Comparison of ENCODE assay signal across 8 cellular contexts in genomic region chr17:16352303-16352837, GRCh38. TPM values are rescaled to one million over a fixed set of nuclear protein-coding genes. Genes with fewer than 3 reads are reported as not detected.
A peak's percentile ranks its signal among the peaks of the same experiment; 100 is the strongest.
DNase-seq lines count a peak whose midpoint lies in the region; ATAC-seq, FAIRE-seq and TF ChIP-seq lines count a peak whose summit lies in the region.

No MANE protein-coding gene starts in this region.

- in situ Hi-C loops in K562 (cut with MboI): no loop called here

- H3K27me3 Mint-ChIP-seq in IgD-negative memory B cell: no peaks in the 10 kb centered on the region

- 0% methylated on average over 23 of the region's 37 CpGs for WGBS in K562 (ENCODE audit: insufficient coverage, low coverage, missing lambda C conversion rate)

- H4K20me1 ChIP-seq in K562 (replicated peaks; ENCODE audit: control insufficient read depth, insufficient read depth, low read length): no peaks in the 10 kb centered on the region

- H3K27me3 ChIP-seq in K562 (ENCODE audit: control insufficient read depth in 2 of 2, insufficient read depth in 2 of 2, low read length in 2 of 2): no peaks in the 10 kb centered on the region
- H3K27me3 ChIP-seq in iPS-20b (ENCODE audit: insufficient read depth, low read length): peaks cover 7% of the 10 kb centered on the region
- peaks cover 0 to 5% (median 0%) of the 10 kb centered on the region in 3 donors for H3K27me3 ChIP-seq in skeletal muscle tissue (ENCODE audit: control insufficient read depth in 3 of 3, insufficient read depth in 3 of 3, low read length in 3 of 3)

- no TSS peak for BruUV-seq in K562 (replicated peaks; lab: Mats Ljungman, UMichigan)

- peak overlapping the region; percentile 52 to 93 (median 92) for H3K27ac Mint-ChIP-seq in IgD-negative memory B cell

- H2AFZ ChIP-seq in K562 (ENCODE audit: low read depth, low read length): peak overlapping the region; percentile 78

- TF ChIP-seq CTCF in K562 (IDR thresholded peaks at IDR 0.05 in 2 of 3, conservative IDR thresholded peaks at IDR 0.05 in 1 of 3; ENCODE audit: insufficient read depth in 2 of 3, low read depth in 1 of 3, low read length in 3 of 3): no peak

- peaks cover 11 to 16% (median 15%) of the 10 kb centered on the region in 3 donors for H3K4me1 Mint-ChIP-seq in IgD-negative memory B cell

- TF ChIP-seq EP300 in K562 (IDR thresholded peaks at IDR 0.05; ENCODE audit: low read length): no peak

- H3K36me3 ChIP-seq in K562 (ENCODE audit: control insufficient read depth, insufficient read depth, low read length): peaks cover 26% of the 10 kb centered on the region
- peaks cover 28% of the 10 kb centered on the region for H3K36me3 ChIP-seq in iPS-20b (ENCODE audit: insufficient read depth, low read depth, low read length)
- H3K36me3 ChIP-seq in skeletal muscle tissue (ENCODE audit: control insufficient read depth in 3 of 3, insufficient read depth in 3 of 3, low read length in 3 of 3): peaks cover 4 to 10% (median 8%) of the 10 kb centered on the region in 3 donors

- H3K36me3 Mint-ChIP-seq in IgD-negative memory B cell: peaks cover 2% of the 10 kb centered on the region

- H3K9ac ChIP-seq in K562 (ENCODE audit: insufficient read depth in 1 of 2, low read depth in 2 of 2, low read length in 2 of 2): peak overlapping the region; percentile 87 to 93
- peak overlapping the region; percentile 97 for H3K9ac ChIP-seq in iPS-20b (ENCODE audit: low read depth, low read length)
- H3K9ac ChIP-seq in skeletal muscle tissue (ENCODE audit: low read depth in 1 of 3, low read length in 3 of 3): peak overlapping the region; percentile 27 to 79 (median 72)

- TF ChIP-seq RAD21 in K562 (CRISPR knock-in tag; conservative IDR thresholded peaks at IDR 0.05 in 1 of 2, IDR thresholded peaks at IDR 0.05 in 1 of 2): no peak

- no peaks in the 10 kb centered on the region for H3K9me3 Mint-ChIP-seq in IgD-negative memory B cell

- POLR2A ChIA-PET in K562 (lab: Yijun Ruan, JAX): interaction anchor here (0.7 to 2.0 kb wide), 5 partner anchors 28 to 86 kb away, joined by 3 to 10 read pairs (median 5); partner anchors contain the start of gene UBB

- TF ChIP-seq POLR2A in K562 (conservative IDR thresholded peaks at IDR 0.05): peak; percentile 20; the same call in 1 of the 2 replicates

- ATAC-seq in K562: peak; percentile 71
- ATAC-seq in GM18858 (IDR thresholded peaks at IDR 0.05; ENCODE audit: unreplicated experiment): no peak

- intact Hi-C loops in K562 (cut with micrococcal nuclease): loop anchor here (5.0 kb wide), 1 partner anchor 65 kb away; no protein-coding TSS in a partner anchor

- peaks cover 4% of the 10 kb centered on the region for H3K9me1 ChIP-seq in K562 (ENCODE audit: control insufficient read depth, insufficient read depth, low read length)

- peak overlapping the region; percentile 93 for H3K4me3 ChIP-seq in K562
- peak overlapping the region; percentile 94 for H3K4me3 ChIP-seq in iPS-20b (ENCODE audit: low read length)
- H3K4me3 ChIP-seq in skeletal muscle tissue (ENCODE audit: low read length in 3 of 3): peak overlapping the region; percentile 66 to 70 (median 68)

- H3K4me1 ChIP-seq in K562 (replicated peaks in 1 of 2; ENCODE audit: control insufficient read depth in 2 of 2, insufficient read depth in 2 of 2, low read length in 2 of 2) (peaks cover 0 to 15% of the 10 kb centered on the region in 2 experiments; a peak in 4 of 5 replicates), iPS-20b (ENCODE audit: insufficient read depth, low read length) (no peaks in the 10 kb centered on the region), skeletal muscle tissue (ENCODE audit: control insufficient read depth in 3 of 3, insufficient read depth in 3 of 3, low read length in 3 of 3) (peaks cover 6 to 10% (median 8%) of the 10 kb centered on the region in 3 donors)

- H3K4me3 Mint-ChIP-seq in IgD-negative memory B cell: peak overlapping the region; percentile 89 to 97 (median 96)

- peak overlapping the region; percentile 83 for H3K4me2 ChIP-seq in K562 (ENCODE audit: insufficient read depth, low read length)

- CTCF ChIA-PET in K562 (lab: Yijun Ruan, JAX; ENCODE audit: low intra/inter-chr PET ratio): no interaction called here

- H3K9me3 ChIP-seq in K562 (replicated peaks; ENCODE audit: control insufficient read depth, insufficient read depth, low read depth, low read length) (no peaks in the 10 kb centered on the region), iPS-20b (ENCODE audit: insufficient read depth, low read depth, low read length) (no peaks in the 10 kb centered on the region), skeletal muscle tissue (ENCODE audit: control insufficient read depth in 3 of 3, low read length in 3 of 3) (no peaks in the 10 kb centered on the region)

- FAIRE-seq in K562 (lab: Jason Lieb, UNC): no peak

- H3K79me2 ChIP-seq in K562 (ENCODE audit: control insufficient read depth, insufficient read depth, low read length): peaks cover 33% of the 10 kb centered on the region

- H3K27ac ChIP-seq in K562 (ENCODE audit: extremely low read depth, low read depth, low read length) (peak overlapping the region; percentile 90), iPS-20b (ENCODE audit: low read length) (peak overlapping the region; percentile 84), skeletal muscle tissue (ENCODE audit: low read depth, low read length) (no peak overlapping the region)

- peak; percentile 22 for DNase-seq in DMS153 treated with DMSO at 0.1 percent for 48 hours (lab: John Stamatoyannopoulos, UW; ENCODE audit: unreplicated experiment)
- peak; percentile 71 for DNase-seq in SW480 (ENCODE audit: low spot score)
- DNase-seq in K562 (ENCODE audit: extremely low read depth in 1 of 4, low spot score in 3 of 4): peak; percentile 31 to 62 (median 35)
- no peak for DNase-seq in SIG-M5 treated with dmso at 0.1 percent for 504 hours (lab: John Stamatoyannopoulos, UW; ENCODE audit: unreplicated experiment)

TF ChIP-seq in K562, 482 proteins besides CTCF, POLR2A, EP300 and RAD21 (continues in another document):
- TF ChIP-seq ZNF134 (CRISPR knock-in tag; conservative IDR thresholded peaks at IDR 0.05): no peak
- no peak for TF ChIP-seq RCOR1 (IDR thresholded peaks at IDR 0.05; ENCODE audit: borderline replicate concordance in 1 of 2, low read depth in 2 of 2, low read length in 2 of 2)

RNA-seq across cellular contexts. Expression of gene CENPV, which starts 0.9 kb away (rescaled TPM):
- polyA plus RNA-seq in IgD-negative memory B cell (17.3 TPM), K562 (2011; rRNA removed) (112 and 128 TPM in 2 replicates), K562 (2014; fragmentation: Illumina TruSeq; extraction: Trizol) (89.3 and 96.6 TPM in 2 replicates), K562 (2014; fragmentation: Nextera tagmentation; extraction: Ambion mirVana) (10 to 100 TPM; 17.8 to 25.8 TPM), K562 (2014; rRNA removed) (91.8 and 100 TPM in 2 replicates)
- 56.5 and 86.7 TPM in 2 replicates for total RNA-seq in K562 (2011; cell fraction: chromatin; rRNA removed; ENCODE audit: low replicate concordance)
- 65.5 and 66.5 TPM in 2 replicates for total RNA-seq in K562 (2011; cell fraction: nucleolus; rRNA removed)
- total RNA-seq in K562 (2011; cell fraction: nucleoplasm; rRNA removed): 76.8 and 103 TPM in 2 replicates
- total RNA-seq in K562 (2014; rRNA removed) (90.9 and 131 TPM in 2 replicates), K562 (2014; rRNA removed; fragmentation: Illumina TruSeq; extraction: Trizol) (89.6 and 95.5 TPM in 2 replicates), K562 (2015; rRNA removed; fragmentation: Illumina TruSeq; extraction: Trizol) (67.4 and 75.0 TPM in 2 replicates), K562 (2021) (86.1 and 89.1 TPM in 2 replicates), skeletal muscle tissue (29.7 TPM)
- polyA plus RNA-seq in K562 (2011; cell fraction: cytosol; rRNA removed): 115 and 125 TPM in 2 replicates
- 114 and 127 TPM in 2 replicates for polyA plus RNA-seq in K562 (2011; cell fraction: nucleus; rRNA removed)
- polyA plus RNA-seq in K562 (2012): 64.4 and 69.3 TPM in 2 replicates
- polyA minus RNA-seq in K562 (2011; rRNA and poly(A)+ RNA removed): 53.0 and 61.8 TPM in 2 replicates
- polyA minus RNA-seq in K562 (2011; cell fraction: cytosol; rRNA and poly(A)+ RNA removed): 24.5 and 25.6 TPM in 2 replicates
- polyA minus RNA-seq in K562 (2011; cell fraction: nucleus; rRNA and poly(A)+ RNA removed): 17.9 and 22.4 TPM in 2 replicates

RNA-seq across cellular contexts. Expression of gene UBB, which starts 28.5 kb away (rescaled TPM):
- polyA plus RNA-seq in IgD-negative memory B cell (2,178 TPM), K562 (2011; rRNA removed) (1,069 and 1,272 TPM in 2 replicates), K562 (2014; fragmentation: Illumina TruSeq; extraction: Trizol) (1,681 and 1,922 TPM in 2 replicates), K562 (2014; fragmentation: Nextera tagmentation; extraction: Ambion mirVana) (1,000 to 10,000 TPM; 3,942 to 4,143 TPM), K562 (2014; rRNA removed) (1,696 and 2,000 TPM in 2 replicates)
- 132 and 247 TPM in 2 replicates for total RNA-seq in K562 (2011; cell fraction: chromatin; rRNA removed; ENCODE audit: low replicate concordance)
- total RNA-seq in K562 (2011; cell fraction: nucleolus; rRNA removed): 377 and 399 TPM in 2 replicates
- total RNA-seq in K562 (2011; cell fraction: nucleoplasm; rRNA removed): 354 and 382 TPM in 2 replicates
- total RNA-seq in K562 (2014; rRNA removed) (2,054 and 2,801 TPM in 2 replicates), K562 (2014; rRNA removed; fragmentation: Illumina TruSeq; extraction: Trizol) (1,199 and 1,477 TPM in 2 replicates), K562 (2015; rRNA removed; fragmentation: Illumina TruSeq; extraction: Trizol) (1,630 and 1,692 TPM in 2 replicates), K562 (2021) (1,581 and 1,675 TPM in 2 replicates), skeletal muscle tissue (2,617 TPM)
- 1,564 and 2,005 TPM in 2 replicates for polyA plus RNA-seq in K562 (2011; cell fraction: cytosol; rRNA removed)
- polyA plus RNA-seq in K562 (2011; cell fraction: nucleus; rRNA removed): 726 and 879 TPM in 2 replicates
- polyA plus RNA-seq in K562 (2012): 2,693 and 3,124 TPM in 2 replicates
- polyA minus RNA-seq in K562 (2011; rRNA and poly(A)+ RNA removed): 966 and 1,497 TPM in 2 replicates
- 625 and 785 TPM in 2 replicates for polyA minus RNA-seq in K562 (2011; cell fraction: cytosol; rRNA and poly(A)+ RNA removed)
- 116 and 251 TPM in 2 replicates for polyA minus RNA-seq in K562 (2011; cell fraction: nucleus; rRNA and poly(A)+ RNA removed)
